In genomic region chr13:50125306-50125555, GRCh38 we compare ENCODE assay signal across 8 cellular contexts.
DNase-seq lines count a peak whose midpoint lies in the region; ATAC-seq and TF ChIP-seq lines count a peak whose summit lies in the region.

No MANE protein-coding gene starts in this region.

- peaks cover 41% of the 10 kb centered on the region for H3K4me1 ChIP-seq in mucosa of stomach (ENCODE audit: control insufficient read depth, insufficient read depth, low read length)

- no peaks in the 10 kb centered on the region for H3K9me3 ChIP-seq in mucosa of stomach (ENCODE audit: control insufficient read depth, low read length)

- peaks cover 33% of the 10 kb centered on the region for H3K27me3 Mint-ChIP-seq in activated CD8-positive, alpha-beta memory T cell treated with anti-CD3 and anti-CD28 coated beads, Interleukin-2, amount 10 ng/mL, durations not matched to agents 7 days and 5 days
- H3K27me3 Mint-ChIP-seq in IgD-negative memory B cell = peaks cover 20% of the 10 kb centered on the region

- H3K27me3 ChIP-seq in mucosa of stomach (ENCODE audit: control insufficient read depth, insufficient read depth, low read length) = peaks cover 36% of the 10 kb centered on the region

- no peaks in the 10 kb centered on the region for H3K9me3 Mint-ChIP-seq in activated CD8-positive, alpha-beta memory T cell treated with anti-CD3 and anti-CD28 coated beads, Interleukin-2, amount 10 ng/mL, durations not matched to agents 7 days and 5 days (ENCODE audit: low read depth)
- H3K9me3 Mint-ChIP-seq in IgD-negative memory B cell = no peaks in the 10 kb centered on the region

- DNase-seq in activated CD8-positive, alpha-beta memory T cell treated with anti-CD3 and anti-CD28 coated beads, Interleukin-2, amount 10 ng/mL, durations not matched to agents 7 days and 5 days = no peak
- DNase-seq in activated CD8-positive, alpha-beta memory T cell treated with anti-CD3 and anti-CD28 coated beads for 24 hours = no peak
- DNase-seq in choroid plexus epithelial cell (ENCODE audit: low read depth) (no peak), NCI-H446 treated with DMSO at 0.1 percent for 48 hours (lab: John Stamatoyannopoulos, UW) (no peak), kidney glomerular epithelial cell (lab: John Stamatoyannopoulos, UW) (no peak)

- H3K36me3 Mint-ChIP-seq in activated CD8-positive, alpha-beta memory T cell treated with anti-CD3 and anti-CD28 coated beads, Interleukin-2, amount 10 ng/mL, durations not matched to agents 7 days and 5 days = peaks cover 13% of the 10 kb centered on the region
- H3K36me3 Mint-ChIP-seq in IgD-negative memory B cell = no peaks in the 10 kb centered on the region

- no peak for TF ChIP-seq CTCF in choroid plexus epithelial cell (conservative IDR thresholded peaks at IDR 0.05; ENCODE audit: low read depth, low read length)

- H3K36me3 ChIP-seq in mucosa of stomach (ENCODE audit: control insufficient read depth, insufficient read depth, low read length) = no peaks in the 10 kb centered on the region

- CTCF ChIA-PET in activated CD8-positive, alpha-beta memory T cell treated with anti-CD3 and anti-CD28 coated beads, Interleukin-2, amount 10 ng/mL, durations not matched to agents 7 days and 5 days (lab: Charles Lee) = interaction anchor here (1.2 to 8.8 kb wide), 5 partner anchors 42 to 786 kb away, joined by 4 to 93 read pairs (median 8); partner anchors contain the start of gene SPRYD7

- peak overlapping the region; percentile 81 for H3K27ac Mint-ChIP-seq in activated CD8-positive, alpha-beta memory T cell treated with anti-CD3 and anti-CD28 coated beads, Interleukin-2, amount 10 ng/mL, durations not matched to agents 7 days and 5 days
- H3K27ac Mint-ChIP-seq in IgD-negative memory B cell = peak overlapping the region; percentile 57 to 98 (median 90)

- H3K9ac ChIP-seq in mucosa of stomach (ENCODE audit: low read length) = peak overlapping the region; percentile 99

- H3K4me3 ChIP-seq in choroid plexus epithelial cell (ENCODE audit: low read depth, low read length) (peak overlapping the region; percentile 98), mucosa of stomach (ENCODE audit: low read length) (peak overlapping the region; percentile 93)

- peak; percentile 4 for ATAC-seq in activated CD8-positive, alpha-beta memory T cell treated with anti-CD3 and anti-CD28 coated beads, Interleukin-2, amount 10 ng/mL, durations not matched to agents 7 days and 5 days
- no peak for ATAC-seq in GM19328 (IDR thresholded peaks at IDR 0.05; ENCODE audit: unreplicated experiment)

- H3K4me1 Mint-ChIP-seq in activated CD8-positive, alpha-beta memory T cell treated with anti-CD3 and anti-CD28 coated beads, Interleukin-2, amount 10 ng/mL, durations not matched to agents 7 days and 5 days = peaks cover 54% of the 10 kb centered on the region
- peaks cover 42 to 57% (median 50%) of the 10 kb centered on the region in 3 donors for H3K4me1 Mint-ChIP-seq in IgD-negative memory B cell

- peak overlapping the region; percentile 79 for H3K4me3 Mint-ChIP-seq in activated CD8-positive, alpha-beta memory T cell treated with anti-CD3 and anti-CD28 coated beads, Interleukin-2, amount 10 ng/mL, durations not matched to agents 7 days and 5 days
- peak overlapping the region; percentile 90 to 95 (median 93) for H3K4me3 Mint-ChIP-seq in IgD-negative memory B cell
